In genomic region chr12:99759467-99759866, GRCh38 we compare ENCODE assay signal across 19 cellular contexts.
"Had no signal": no experiment of that assay in that cellular context is flagged by ENCODE, and none has a peak within 500 bp of the region (broad histone marks: within the 10 kb centered on the region; RNA-seq: fewer than 3 reads in every experiment).

No MANE protein-coding gene starts in this region.

- H3K4me3 ChIP-seq: heart right ventricle, left ventricle myocardium inferior, lung, right atrium auricular region, stomach, thoracic aorta, transverse colon had no signal

- H3K36me3 ChIP-seq: heart right ventricle, left ventricle myocardium inferior, right atrium auricular region, stomach, thoracic aorta, transverse colon had no signal

- H3K9me3 ChIP-seq: transverse colon had no signal

- H3K4me1 ChIP-seq: heart right ventricle, left ventricle myocardium inferior, right atrium auricular region, stomach, transverse colon had no signal

- DNase-seq: effector memory CD4-positive, alpha-beta T cell; heart right ventricle; hypothalamus; left ventricle myocardium inferior; mesenchymal stem cell; midbrain; small intestine; stimulated activated CD4-positive, alpha-beta T cell treated with anti-CD3 and anti-CD28 coated beads, Interleukin-12 subunit alpha, Interleukin-12 subunit beta, amount 100 ng/mL, for 4 hours; stimulated activated naive CD4-positive, alpha-beta T cell; stomach; substantia nigra; transverse colon had no signal

- ATAC-seq: esophagus mucosa; heart right ventricle; natural killer cell treated with Interleukin-12 subunit alpha and Interleukin-12 subunit beta and Interleukin-15 and Interleukin-18, amount 100 ng/mL, for 72 hours had no signal

- FAIRE-seq: endometrium, keratinocyte, small intestine had no signal

- H3K27me3 ChIP-seq: heart right ventricle, right atrium auricular region, stomach, transverse colon had no signal

- H3K27ac ChIP-seq: heart right ventricle, left ventricle myocardium inferior, right atrium auricular region, stomach, thoracic aorta, transverse colon had no signal
